ENCODE assay signal across 1 cellular context in genomic region chr2:56142497-56143061, GRCh38. TPM values are rescaled to one million over a fixed set of nuclear protein-coding genes. Genes with fewer than 3 reads are reported as not detected.
"Had no signal": no experiment of that assay in that cellular context is flagged by ENCODE, and none has a peak within 500 bp of the region (broad histone marks: within the 10 kb centered on the region; RNA-seq: fewer than 3 reads in every experiment).

No MANE protein-coding gene starts in this region.

RNA-seq across cellular contexts. Expression of gene CCDC85A, which starts 41.2 kb away (rescaled TPM):
- total RNA-seq: natural killer cell treated with Interleukin-12 subunit alpha and Interleukin-12 subunit beta and Interleukin-15 and Interleukin-18, amount 100 ng/mL, for 72 hours had no signal
